Comparison of ENCODE assay signal across 10 cellular contexts in genomic region chr17:27810211-27810901, GRCh38. TPM values are rescaled to one million over a fixed set of nuclear protein-coding genes. Genes with fewer than 3 reads are reported as not detected.
DNase-seq lines count a peak whose midpoint lies in the region; ATAC-seq and TF ChIP-seq lines count a peak whose summit lies in the region.
"Had no signal": no experiment of that assay in that cellular context is flagged by ENCODE, and none has a peak within 500 bp of the region (broad histone marks: within the 10 kb centered on the region; RNA-seq: fewer than 3 reads in every experiment).

No MANE protein-coding gene starts in this region.

- H4K20me1 ChIP-seq in KMS-11 (ENCODE audit: insufficient read depth): no peaks in the 10 kb centered on the region
- no peaks in the 10 kb centered on the region for H4K20me1 ChIP-seq in PC-3 (ENCODE audit: low read length)

- BruUV-seq in PC-3 (replicated peaks; lab: Mats Ljungman, UMichigan): no TSS peak

- TF ChIP-seq CTCF in GM13976 (IDR thresholded peaks at IDR 0.05; ENCODE audit: borderline replicate concordance, control extremely low read depth, extremely low read depth, insufficient read depth, missing control alignments) (no peak), KMS-11 (conservative IDR thresholded peaks at IDR 0.05; ENCODE audit: low read depth, low read length) (no peak), PC-3 (conservative IDR thresholded peaks at IDR 0.05; ENCODE audit: low read depth, low read length) (no peak)
- TF ChIP-seq CTCF in CD8-positive, alpha-beta T cell (IDR thresholded peaks at IDR 0.05): no peak

- peaks cover 25% of the 10 kb centered on the region for H3K4me1 Mint-ChIP-seq in CD8-positive, alpha-beta T cell (ENCODE audit: low read depth)

- H3K79me2 ChIP-seq in KMS-11 (ENCODE audit: insufficient read depth, low read depth) (no peaks in the 10 kb centered on the region), PC-3 (ENCODE audit: low read length) (no peaks in the 10 kb centered on the region)

- POLR2A ChIA-PET in PC-3 (lab: Charles Lee; ENCODE audit: unreplicated experiment): no interaction called here
- POLR2A ChIA-PET in CD8-positive, alpha-beta T cell (lab: Charles Lee): no interaction called here

- H3K36me3 Mint-ChIP-seq in CD8-positive, alpha-beta T cell: no peaks in the 10 kb centered on the region

- in situ Hi-C loops in GM13976 (cut with MboI; ENCODE audit: low sequenced_read_pairs, unreplicated experiment): no loop called here

- no peaks in the 10 kb centered on the region for H3K9me3 ChIP-seq in PC-3 (ENCODE audit: low read length)
- H3K9me3 ChIP-seq in CD8-positive, alpha-beta T cell (ENCODE audit: low read length): no peaks in the 10 kb centered on the region

- H3K36me3 ChIP-seq in KMS-11 (ENCODE audit: insufficient read depth): no peaks in the 10 kb centered on the region
- H3K36me3 ChIP-seq in PC-3 (ENCODE audit: low read depth, low read length): no peaks in the 10 kb centered on the region
- no peaks in the 10 kb centered on the region for H3K36me3 ChIP-seq in H7 (replicated peaks; ENCODE audit: control insufficient read depth, insufficient read depth, low read length)
- H3K36me3 ChIP-seq in CD8-positive, alpha-beta T cell (ENCODE audit: insufficient read depth, low read length): no peaks in the 10 kb centered on the region

- intact Hi-C loops in PC-3 (cut with micrococcal nuclease): no loop called here
- intact Hi-C loops in CD8-positive, alpha-beta T cell (cut with DNase I, micrococcal nuclease): no loop called here

- H3K9me2 ChIP-seq in PC-3 (replicated peaks; ENCODE audit: low read length): no peaks in the 10 kb centered on the region

- H3K27ac ChIP-seq in KMS-11 (peak overlapping the region; percentile 44; the same call in 1 of the 2 replicates), PC-3 (ENCODE audit: low read length) (no peak overlapping the region)
- no peak overlapping the region for H3K27ac ChIP-seq in CD8-positive, alpha-beta T cell (ENCODE audit: low read depth, low read length)

- H3K27ac Mint-ChIP-seq in CD8-positive, alpha-beta T cell: no peak overlapping the region
- H3K27ac Mint-ChIP-seq: dendritic cell treated with granulocyte-macrophage colony-stimulating factor and Interleukin-4, amounts not matched to agents 40 ng/mL and 50 ng/mL, for 4 days had no signal

- H3K4me3 ChIP-seq in KMS-11 (IDR thresholded peaks at IDR 0.05; ENCODE audit: insufficient read depth, low read depth, low read length): no peak overlapping the region
- no peak overlapping the region for H3K4me3 ChIP-seq in PC-3 (ENCODE audit: low read length)
- no peak overlapping the region for H3K4me3 ChIP-seq in H7 (ENCODE audit: insufficient read depth, low read depth, low read length)
- no peak overlapping the region for H3K4me3 ChIP-seq in CD8-positive, alpha-beta T cell (ENCODE audit: low read depth, low read length)

- H2AFZ ChIP-seq in KMS-11 (ENCODE audit: low read depth) (peak overlapping the region; percentile 80), PC-3 (ENCODE audit: low read length) (no peak overlapping the region)

- CTCF ChIA-PET in PC-3 (lab: Charles Lee): no interaction called here
- CTCF ChIA-PET in CD8-positive, alpha-beta T cell (lab: Charles Lee): interaction anchor here (2.8 kb wide), 1 partner anchor 83 kb away, joined by 7 read pairs; no protein-coding TSS in a partner anchor

- peak overlapping the region; percentile 26; the same call in 1 of the 2 replicates for H3K9ac ChIP-seq in KMS-11
- no peak overlapping the region for H3K9ac ChIP-seq in PC-3 (ENCODE audit: low read length)

- no peaks in the 10 kb centered on the region for H3K9me3 Mint-ChIP-seq in CD8-positive, alpha-beta T cell

- H3K4me2 ChIP-seq in KMS-11: peak overlapping the region; percentile 93
- no peak overlapping the region for H3K4me2 ChIP-seq in PC-3 (ENCODE audit: low read length)

- H3K27me3 Mint-ChIP-seq in CD8-positive, alpha-beta T cell (ENCODE audit: low read depth): no peaks in the 10 kb centered on the region
- H3K27me3 Mint-ChIP-seq: dendritic cell treated with granulocyte-macrophage colony-stimulating factor and Interleukin-4, amounts not matched to agents 40 ng/mL and 50 ng/mL, for 4 days had no signal

- peak; percentile 42 for ATAC-seq in GM19397 (IDR thresholded peaks at IDR 0.05; ENCODE audit: unreplicated experiment)
- ATAC-seq in PC-3: no peak
- ATAC-seq in CD8-positive, alpha-beta T cell: no peak

- H3K4me3 Mint-ChIP-seq in CD8-positive, alpha-beta T cell: no peak overlapping the region
- H3K4me3 Mint-ChIP-seq: dendritic cell treated with granulocyte-macrophage colony-stimulating factor and Interleukin-4, amounts not matched to agents 40 ng/mL and 50 ng/mL, for 4 days had no signal

- peaks cover 47% of the 10 kb centered on the region for H3K4me1 ChIP-seq in KMS-11 (ENCODE audit: low read depth, poor library complexity, severe bottlenecking)
- H3K4me1 ChIP-seq in PC-3 (ENCODE audit: insufficient read depth, low read length): peaks cover 11% of the 10 kb centered on the region; the same call in 1 of the 2 replicates
- peaks cover 21% of the 10 kb centered on the region for H3K4me1 ChIP-seq in CD8-positive, alpha-beta T cell (ENCODE audit: insufficient read depth, low read length)

- H3F3A ChIP-seq in PC-3 (ENCODE audit: low read length, unreplicated experiment): no peaks in the 10 kb centered on the region

- H3K27me3 ChIP-seq in KMS-11 (ENCODE audit: insufficient read depth, low read depth) (no peaks in the 10 kb centered on the region), PC-3 (ENCODE audit: low read length) (no peaks in the 10 kb centered on the region), H7 (ENCODE audit: control insufficient read depth, insufficient read depth, low read length) (no peaks in the 10 kb centered on the region)
- H3K27me3 ChIP-seq in CD8-positive, alpha-beta T cell (ENCODE audit: insufficient read depth, low read length): no peaks in the 10 kb centered on the region

- peak; percentile 69 for DNase-seq in GM13976 (ENCODE audit: low spot score)
- peak; percentile 2 for DNase-seq in kidney tubule cell (ENCODE audit: low spot score)
- DNase-seq in cerebellar cortex (ENCODE audit: low spot score): no peak
- DNase-seq in PC-3: no peak
- no peak for DNase-seq in H7
- no peak for DNase-seq in CD8-positive, alpha-beta T cell

RNA-seq across cellular contexts. Expression of gene NOS2, which starts 10.0 kb away (rescaled TPM):
- not detected in 2 replicates for total RNA-seq in PC-3 (2014; rRNA removed)
- total RNA-seq in H7 (2014; rRNA removed; shearing (Covaris generic)): 1.6 and 2.1 TPM in 2 replicates
- total RNA-seq in CD8-positive, alpha-beta T cell: under 1 TPM in 1 of 2 experiments, not detected in 1; 0.08 TPM
- total RNA-seq: NCI-H460 had no signal

Comparison
In these comparisons a context has a peak if more than half of its experiments do, and no peak if none do; other contexts are left out.
1. DNase-seq: peak in GM13976 (single experiment) and kidney tubule cell (single experiment); none in cerebellar cortex (single experiment), PC-3 (single experiment), H7 (single experiment) and CD8-positive, alpha-beta T cell (0 of 7).